Comparison of ENCODE assay signal across 1 cellular context in genomic region chr1:226121049-226121586, GRCh38.
TF ChIP-seq lines count a peak whose summit lies in the region.

No MANE protein-coding gene starts in this region.

TF ChIP-seq in SK-N-SH treated with all-trans-retinoic acid at 6 μM for 48 hours, 23 proteins besides CTCF, POLR2A, EP300 and RAD21 (continued from another document):
- TF ChIP-seq OSR1 (CRISPR knock-in tag; IDR thresholded peaks at IDR 0.05) (no peak), CREB5 (CRISPR knock-in tag; IDR thresholded peaks at IDR 0.05; ENCODE audit: low read depth) (no peak), BACH2 (CRISPR knock-in tag; IDR thresholded peaks at IDR 0.05; ENCODE audit: borderline replicate concordance) (no peak)
